20 cellular contexts compared by ENCODE assay signal in genomic region chr12:49974677-49975369, GRCh38. TPM values are rescaled to one million over a fixed set of nuclear protein-coding genes. Genes with fewer than 3 reads are reported as not detected.
DNase-seq lines count a peak whose midpoint lies in the region; ATAC-seq, FAIRE-seq and TF ChIP-seq lines count a peak whose summit lies in the region.
"Had no signal": no experiment of that assay in that cellular context is flagged by ENCODE, and none has a peak within 500 bp of the region (broad histone marks: within the 10 kb centered on the region; RNA-seq: fewer than 3 reads in every experiment).

No MANE protein-coding gene starts in this region.

- peaks cover 18% of the 10 kb centered on the region for H3K4me1 Mint-ChIP-seq in endothelial cell (ENCODE audit: unreplicated experiment)

- DNase-seq in C1 segment of cervical spinal cord (lab: John Stamatoyannopoulos, UW) (peak in 8 of 14 donors; percentile 44 to 78 (median 60)), GM12878 (ENCODE audit: low read depth, low spot score) (no peak), left cardiac atrium (no peak), pons (ENCODE audit: low spot score) (peak; percentile 69), GM12891 (ENCODE audit: insufficient read length, low spot score) (no peak), adrenal gland (no peak), endothelial cell (ENCODE audit: low spot score) (no peak)
- DNase-seq: activated CD8-positive, alpha-beta memory T cell treated with anti-CD3 and anti-CD28 coated beads for 24 hours; activated gamma-delta T cell treated with Interleukin-2 at 50 U/mL for 16 hours; NCI-H1417 treated with DMSO at 0.1 percent for 48 hours had no signal

- H3K27ac Mint-ChIP-seq in endothelial cell (ENCODE audit: unreplicated experiment) = no peak overlapping the region
- H3K27ac Mint-ChIP-seq: natural killer cell treated with Interleukin-12 subunit alpha and Interleukin-12 subunit beta and Interleukin-15 and Interleukin-18, amount 100 ng/mL, for 72 hours; stimulated activated naive CD8-positive, alpha-beta T cell treated with anti-CD3 and anti-CD28 coated beads, Interleukin-15, Interleukin-2, amounts not matched to agents 100 ng/mL and 50 ng/mL, for 24 hours had no signal

- WGBS in GM12878 (ENCODE audit: insufficient coverage, insufficient replicate concordance, low lambda C conversion rate, missing lambda C conversion rate) = 38% methylated on average over 10 of the region's 10 CpGs
- WGBS in adrenal gland, 4 donors = 50 to 64% (median 59%) methylated on average over 7 to 10 of the region's 10 CpGs

- H3K9me3 Mint-ChIP-seq in endothelial cell (ENCODE audit: unreplicated experiment) = no peaks in the 10 kb centered on the region
- H3K9me3 Mint-ChIP-seq: natural killer cell treated with Interleukin-12 subunit alpha and Interleukin-12 subunit beta and Interleukin-15 and Interleukin-18, amount 100 ng/mL, for 72 hours; stimulated activated naive CD8-positive, alpha-beta T cell treated with anti-CD3 and anti-CD28 coated beads, Interleukin-15, Interleukin-2, amounts not matched to agents 100 ng/mL and 50 ng/mL, for 24 hours had no signal

- H3K4me3 ChIP-seq in GM12878 = no peak overlapping the region
- H3K4me3 ChIP-seq in adrenal gland = no peak overlapping the region
- H3K4me3 ChIP-seq: breast epithelium, skin epidermis had no signal

- no peak overlapping the region for H3K4me3 Mint-ChIP-seq in endothelial cell (ENCODE audit: unreplicated experiment)
- H3K4me3 Mint-ChIP-seq: natural killer cell treated with Interleukin-12 subunit alpha and Interleukin-12 subunit beta and Interleukin-15 and Interleukin-18, amount 100 ng/mL, for 72 hours; stimulated activated naive CD8-positive, alpha-beta T cell treated with anti-CD3 and anti-CD28 coated beads, Interleukin-15, Interleukin-2, amounts not matched to agents 100 ng/mL and 50 ng/mL, for 24 hours had no signal

- H3K4me1 ChIP-seq in GM12878 (ENCODE audit: control insufficient read depth, insufficient read depth, low read length) (no peaks in the 10 kb centered on the region), adrenal gland (replicated peaks in 1 of 2) (no peaks in the 10 kb centered on the region)
- H3K4me1 ChIP-seq: breast epithelium had no signal

- TF ChIP-seq POLR2A in GM12878 (IDR thresholded peaks at IDR 0.05; ENCODE audit: low read depth, low read length) = no peak
- TF ChIP-seq POLR2A in GM12891 (IDR thresholded peaks at IDR 0.05; ENCODE audit: low read depth, low read length) = no peak
- TF ChIP-seq POLR2A in adrenal gland (IDR thresholded peaks at IDR 0.05) = no peak

- in situ Hi-C loops in GM12878 (cut with MboI) = loop anchor here (5.0 kb wide), 1 partner anchor 92 kb away; no protein-coding TSS in a partner anchor

- FAIRE-seq in GM12878 (lab: Jason Lieb, UNC) = no peak
- FAIRE-seq in GM12891 (lab: Jason Lieb, UNC) = no peak
- FAIRE-seq: endometrium, keratinocyte had no signal

- RAD21 ChIA-PET in GM12878 (lab: Charles Lee; ENCODE audit: unreplicated experiment) = interaction anchor here (1.0 kb wide), 1 partner anchor 64 kb away, joined by 3 read pairs; no protein-coding TSS in a partner anchor

- no peak overlapping the region for H3K9ac ChIP-seq in GM12878 (ENCODE audit: control insufficient read depth, insufficient read depth, low read length)
- H3K9ac ChIP-seq: KMS-11 had no signal

- CTCF ChIA-PET in GM12878 (lab: Yijun Ruan, JAX) = interaction anchor here (0.8 to 1.6 kb wide), 2 partner anchors 9 to 100 kb away, joined by 3 to 4 read pairs; no protein-coding TSS in a partner anchor

- no TSS peak for BruUV-seq in GM12878 (replicated peaks; lab: Mats Ljungman, UMichigan)

- no peaks in the 10 kb centered on the region for H4K20me1 ChIP-seq in GM12878 (ENCODE audit: control insufficient read depth, insufficient read depth)

- SMC1A ChIA-PET in GM12878 (lab: Charles Lee; ENCODE audit: uncharacterized antibody, unreplicated experiment) = no interaction called here

- TF ChIP-seq CTCF in GM12878 (IDR thresholded peaks at IDR 0.05 in 2 of 3, conservative IDR thresholded peaks at IDR 0.05 in 1 of 3; ENCODE audit: control insufficient read depth in 2 of 3, extremely low read depth in 1 of 3, insufficient read depth in 1 of 3, low read depth in 3 of 3, low read length in 3 of 3) (no peak), adrenal gland (IDR thresholded peaks at IDR 0.05) (no peak), endothelial cell (IDR thresholded peaks at IDR 0.05; ENCODE audit: unreplicated experiment) (no peak)

- TF ChIP-seq RAD21 in GM12878 (IDR thresholded peaks at IDR 0.05; ENCODE audit: insufficient read depth, low read depth, low read length) = no peak

- intact Hi-C loops in GM12878 (cut with micrococcal nuclease; ENCODE audit: unreplicated experiment) = no loop called here
- intact Hi-C loops in left cardiac atrium (cut with DNase I) = loop anchor here in 1 of 2 donors (10.0 kb wide), 1 partner anchor 210 kb away; no protein-coding TSS in a partner anchor
- intact Hi-C loops in adrenal gland (cut with DNase I) = loop anchor here in 1 of 2 donors (5.0 kb wide), 1 partner anchor 87 kb away; no protein-coding TSS in a partner anchor

- H3K36me3 ChIP-seq in GM12878 (ENCODE audit: control insufficient read depth in 2 of 2, insufficient read depth in 2 of 2, low read length in 1 of 2) (no peaks in the 10 kb centered on the region), adrenal gland (replicated peaks in 1 of 2) (no peaks in the 10 kb centered on the region)
- H3K36me3 ChIP-seq: breast epithelium had no signal

- H3K36me3 Mint-ChIP-seq in endothelial cell (ENCODE audit: low read depth, unreplicated experiment) = peaks cover 4% of the 10 kb centered on the region
- H3K36me3 Mint-ChIP-seq: natural killer cell treated with Interleukin-12 subunit alpha and Interleukin-12 subunit beta and Interleukin-15 and Interleukin-18, amount 100 ng/mL, for 72 hours had no signal

- H2AFZ ChIP-seq in GM12878 (ENCODE audit: control insufficient read depth, low read depth, low read length) = no peak overlapping the region

- peak; percentile 13; the same call in 2 of the 3 replicates for ATAC-seq in GM12878
- peak; percentile 27 to 45 for ATAC-seq in left cardiac atrium
- ATAC-seq in GM18870 (IDR thresholded peaks at IDR 0.05; ENCODE audit: unreplicated experiment) = no peak
- ATAC-seq: natural killer cell treated with Interleukin-12 subunit alpha and Interleukin-12 subunit beta and Interleukin-15 and Interleukin-18, amount 100 ng/mL, for 72 hours had no signal

- H3K27ac ChIP-seq in GM12878 (ENCODE audit: control insufficient read depth, insufficient read depth) (no peak overlapping the region), adrenal gland (no peak overlapping the region)
- H3K27ac ChIP-seq: breast epithelium, KMS-11 had no signal

- H3K27me3 Mint-ChIP-seq in endothelial cell (ENCODE audit: unreplicated experiment) = peaks cover 3% of the 10 kb centered on the region
- H3K27me3 Mint-ChIP-seq: stimulated activated naive CD8-positive, alpha-beta T cell treated with anti-CD3 and anti-CD28 coated beads, Interleukin-15, Interleukin-2, amounts not matched to agents 100 ng/mL and 50 ng/mL, for 24 hours had no signal

- no peak overlapping the region for H3K4me2 ChIP-seq in GM12878 (ENCODE audit: control insufficient read depth, insufficient read depth)
- H3K4me2 ChIP-seq: KMS-11 had no signal

- H3K79me2 ChIP-seq in GM12878 (ENCODE audit: control insufficient read depth, insufficient read depth, low read length) = no peaks in the 10 kb centered on the region

- H3K9me3 ChIP-seq in GM12878 (replicated peaks; ENCODE audit: control insufficient read depth, insufficient read depth, low read length) (no peaks in the 10 kb centered on the region), adrenal gland (replicated peaks in 1 of 3) (no peaks in the 10 kb centered on the region)
- H3K9me3 ChIP-seq: breast epithelium had no signal

- no peak for TF ChIP-seq EP300 in GM12878 (IDR thresholded peaks at IDR 0.05; ENCODE audit: borderline replicate concordance in 1 of 2, control insufficient read depth in 1 of 2, low read depth in 2 of 2, low read length in 2 of 2)

- POLR2A ChIA-PET in GM12878 (lab: Charles Lee) = no interaction called here

- H3K27me3 ChIP-seq in GM12878 (replicated peaks in 1 of 2; ENCODE audit: control insufficient read depth in 2 of 2, insufficient read depth in 2 of 2, low read length in 1 of 2) (peaks cover 0 to 1% of the 10 kb centered on the region in 2 experiments; a peak in 1 of 4 replicates), adrenal gland (peaks cover 2% of the 10 kb centered on the region)
- H3K27me3 ChIP-seq: breast epithelium had no signal

RNA-seq across cellular contexts. Expression of gene AQP6, which starts 2.1 kb away (rescaled TPM):
- not detected in 2 replicates for total RNA-seq in GM12878 (2013; cell fraction: nucleolus; rRNA removed)
- total RNA-seq in GM12878 (2014; rRNA removed) (not detected in 2 replicates), GM12878 (2014; rRNA removed; fragmentation: Illumina TruSeq; extraction: Trizol) (not detected in 2 replicates), GM12878 (2021) (not detected in 2 replicates), left cardiac atrium (under 1 TPM; 0.13 to 0.77 TPM), adrenal gland (under 1 TPM in 2 of 8 donors, not detected in 6; 0.28 to 0.29 TPM), endothelial cell (ENCODE audit: unreplicated experiment) (not detected)
- polyA plus RNA-seq in GM12878 (2011; ENCODE audit: low read depth) = not detected
- polyA plus RNA-seq in GM12878 (2011; rRNA removed) (not detected in 2 replicates), GM12878 (2014; fragmentation: Illumina TruSeq; extraction: Trizol) (not detected in 2 replicates), GM12878 (2014; fragmentation: Nextera tagmentation; extraction: Ambion mirVana) (not detected), GM12878 (2014; rRNA removed) (not detected in 2 replicates), GM12878 (2016; fragmentation: Nextera tagmentation; extraction: Ambion mirVana) (not detected), adrenal gland (1 to 10 TPM in 1 of 3 donors, under 1 TPM in 1, not detected in 1; 0.20 to 1.1 TPM)
- polyA plus RNA-seq in GM12878 (2011; cell fraction: cytosol; rRNA removed) = not detected in 2 replicates
- not detected in 2 replicates for polyA plus RNA-seq in GM12878 (2011; cell fraction: nucleus; rRNA removed)
- not detected in 2 replicates for polyA plus RNA-seq in GM12878 (2012)
- not detected in 2 replicates for polyA minus RNA-seq in GM12878 (2011; rRNA and poly(A)+ RNA removed)
- polyA minus RNA-seq in GM12878 (2011; cell fraction: cytosol; rRNA and poly(A)+ RNA removed) = not detected in 2 replicates
- polyA minus RNA-seq in GM12878 (2011; cell fraction: nucleus; rRNA and poly(A)+ RNA removed) = not detected in 2 replicates
- not detected for polyA plus RNA-seq in GM12891 (2012; ENCODE audit: low read depth, missing spikeins)
- total RNA-seq: glomerular endothelial cell; natural killer cell treated with Interleukin-12 subunit alpha and Interleukin-12 subunit beta and Interleukin-15 and Interleukin-18, amount 100 ng/mL, for 72 hours had no signal

RNA-seq across cellular contexts. Expression of gene AQP5, which starts 13.2 kb away (rescaled TPM):
- total RNA-seq in GM12878 (2013; cell fraction: nucleolus; rRNA removed) = not detected in 2 replicates
- total RNA-seq in GM12878 (2014; rRNA removed) = not detected in 2 replicates
- not detected in 2 replicates for total RNA-seq in GM12878 (2014; rRNA removed; fragmentation: Illumina TruSeq; extraction: Trizol)
- total RNA-seq in GM12878 (2021) = not detected in 2 replicates
- polyA plus RNA-seq in GM12878 (2011; ENCODE audit: low read depth) = not detected
- polyA plus RNA-seq in GM12878 (2011; rRNA removed) = not detected in 2 replicates
- not detected in 2 replicates for polyA plus RNA-seq in GM12878 (2011; cell fraction: cytosol; rRNA removed)
- polyA plus RNA-seq in GM12878 (2011; cell fraction: nucleus; rRNA removed) = not detected in 2 replicates
- not detected in 2 replicates for polyA plus RNA-seq in GM12878 (2012)
- not detected in 2 replicates for polyA plus RNA-seq in GM12878 (2014; fragmentation: Illumina TruSeq; extraction: Trizol)
- polyA plus RNA-seq in GM12878 (2014; fragmentation: Nextera tagmentation; extraction: Ambion mirVana) = not detected
- not detected in 2 replicates for polyA plus RNA-seq in GM12878 (2014; rRNA removed)
- polyA plus RNA-seq in GM12878 (2016; fragmentation: Nextera tagmentation; extraction: Ambion mirVana) = not detected
- polyA minus RNA-seq in GM12878 (2011; rRNA and poly(A)+ RNA removed) = not detected in 2 replicates
- polyA minus RNA-seq in GM12878 (2011; cell fraction: cytosol; rRNA and poly(A)+ RNA removed) = not detected in 2 replicates
- not detected in 2 replicates for polyA minus RNA-seq in GM12878 (2011; cell fraction: nucleus; rRNA and poly(A)+ RNA removed)
- total RNA-seq in left cardiac atrium = 1 to 10 TPM; 1.0 to 1.3 TPM
- not detected for polyA plus RNA-seq in GM12891 (2012; ENCODE audit: low read depth, missing spikeins)
- total RNA-seq in adrenal gland = 1 to 10 TPM in 2 of 8 donors, under 1 TPM in 5, not detected in 1; 0.25 to 1.5 (median 0.66) TPM
- 1 to 10 TPM; 1.5 to 2.6 (median 1.6) TPM for polyA plus RNA-seq in adrenal gland
- total RNA-seq in endothelial cell (ENCODE audit: unreplicated experiment) = 0.26 TPM
- total RNA-seq: glomerular endothelial cell; H4; natural killer cell treated with Interleukin-12 subunit alpha and Interleukin-12 subunit beta and Interleukin-15 and Interleukin-18, amount 100 ng/mL, for 72 hours had no signal
- polyA plus RNA-seq: keratinocyte had no signal

RNA-seq across cellular contexts. Expression of gene AQP2, which starts 24.3 kb away (rescaled TPM):
- not detected in 2 replicates for total RNA-seq in GM12878 (2013; cell fraction: nucleolus; rRNA removed)
- not detected in 2 replicates for total RNA-seq in GM12878 (2014; rRNA removed)
- total RNA-seq in GM12878 (2014; rRNA removed; fragmentation: Illumina TruSeq; extraction: Trizol) = not detected in 2 replicates
- not detected in 2 replicates for total RNA-seq in GM12878 (2021)
- not detected for polyA plus RNA-seq in GM12878 (2011; ENCODE audit: low read depth)
- polyA plus RNA-seq in GM12878 (2011; rRNA removed) = not detected in 2 replicates
- not detected in 2 replicates for polyA plus RNA-seq in GM12878 (2011; cell fraction: cytosol; rRNA removed)
- not detected in 2 replicates for polyA plus RNA-seq in GM12878 (2011; cell fraction: nucleus; rRNA removed)
- not detected in 2 replicates for polyA plus RNA-seq in GM12878 (2012)
- polyA plus RNA-seq in GM12878 (2014; fragmentation: Illumina TruSeq; extraction: Trizol) = not detected in 2 replicates
- polyA plus RNA-seq in GM12878 (2014; fragmentation: Nextera tagmentation; extraction: Ambion mirVana) = not detected
- not detected in 2 replicates for polyA plus RNA-seq in GM12878 (2014; rRNA removed)
- polyA plus RNA-seq in GM12878 (2016; fragmentation: Nextera tagmentation; extraction: Ambion mirVana) = not detected
- not detected in 2 replicates for polyA minus RNA-seq in GM12878 (2011; rRNA and poly(A)+ RNA removed)
- polyA minus RNA-seq in GM12878 (2011; cell fraction: cytosol; rRNA and poly(A)+ RNA removed) = not detected in 2 replicates
- polyA minus RNA-seq in GM12878 (2011; cell fraction: nucleus; rRNA and poly(A)+ RNA removed) = not detected in 2 replicates
- total RNA-seq in left cardiac atrium = under 1 TPM; 0.09 to 0.24 TPM
- not detected for polyA plus RNA-seq in GM12891 (2012; ENCODE audit: low read depth, missing spikeins)
- 10 to 100 TPM in 3 of 8 donors, 1 to 10 TPM in 2, under 1 TPM in 2, not detected in 1; 0.10 to 53.2 (median 2.4) TPM for total RNA-seq in adrenal gland
- 10 to 100 TPM in 1 of 3 donors, under 1 TPM in 2; 0.40 to 81.0 (median 0.61) TPM for polyA plus RNA-seq in adrenal gland
- total RNA-seq in endothelial cell (ENCODE audit: unreplicated experiment) = 0.05 TPM
- total RNA-seq: breast epithelium; glomerular endothelial cell; H4; natural killer cell treated with Interleukin-12 subunit alpha and Interleukin-12 subunit beta and Interleukin-15 and Interleukin-18, amount 100 ng/mL, for 72 hours had no signal
- polyA plus RNA-seq: keratinocyte had no signal

RNA-seq across cellular contexts. Expression of gene RACGAP1, which starts 50.5 kb away (rescaled TPM):
- total RNA-seq in GM12878 (2013; cell fraction: nucleolus; rRNA removed) = 34.4 and 36.1 TPM in 2 replicates
- 68.3 and 76.5 TPM in 2 replicates for total RNA-seq in GM12878 (2014; rRNA removed)
- 74.2 and 75.9 TPM in 2 replicates for total RNA-seq in GM12878 (2014; rRNA removed; fragmentation: Illumina TruSeq; extraction: Trizol)
- total RNA-seq in GM12878 (2021) = 87.9 and 95.5 TPM in 2 replicates
- polyA plus RNA-seq in GM12878 (2011; ENCODE audit: low read depth) = 35.7 TPM
- 86.0 and 113 TPM in 2 replicates for polyA plus RNA-seq in GM12878 (2011; rRNA removed)
- polyA plus RNA-seq in GM12878 (2011; cell fraction: cytosol; rRNA removed) = 63.5 and 77.2 TPM in 2 replicates
- 56.9 and 65.6 TPM in 2 replicates for polyA plus RNA-seq in GM12878 (2011; cell fraction: nucleus; rRNA removed)
- 39.2 and 48.7 TPM in 2 replicates for polyA plus RNA-seq in GM12878 (2012)
- polyA plus RNA-seq in GM12878 (2014; fragmentation: Illumina TruSeq; extraction: Trizol) = 82.0 and 93.1 TPM in 2 replicates
- polyA plus RNA-seq in GM12878 (2014; fragmentation: Nextera tagmentation; extraction: Ambion mirVana) = 10 to 100 TPM; 32.4 to 40.7 TPM
- polyA plus RNA-seq in GM12878 (2014; rRNA removed) = 47.3 and 59.2 TPM in 2 replicates
- polyA plus RNA-seq in GM12878 (2016; fragmentation: Nextera tagmentation; extraction: Ambion mirVana) = 10 to 100 TPM; 78.2 TPM
- polyA minus RNA-seq in GM12878 (2011; rRNA and poly(A)+ RNA removed) = 116 and 120 TPM in 2 replicates
- polyA minus RNA-seq in GM12878 (2011; cell fraction: cytosol; rRNA and poly(A)+ RNA removed) = 34.5 and 45.3 TPM in 2 replicates
- 26.7 and 32.1 TPM in 2 replicates for polyA minus RNA-seq in GM12878 (2011; cell fraction: nucleus; rRNA and poly(A)+ RNA removed)
- 10 to 100 TPM in 1 of 2 donors, 1 to 10 TPM in 1; 4.8 to 10.4 TPM for total RNA-seq in left cardiac atrium
- 43.8 TPM for polyA plus RNA-seq in GM12891 (2012; ENCODE audit: low read depth, missing spikeins)
- 10 to 100 TPM in 1 of 8 donors, 1 to 10 TPM in 7; 5.0 to 12.9 (median 6.3) TPM for total RNA-seq in adrenal gland
- polyA plus RNA-seq in adrenal gland = 1 to 10 TPM; 1.3 to 5.0 (median 3.1) TPM
- total RNA-seq in endothelial cell (ENCODE audit: unreplicated experiment) = 19.5 TPM

Comparison
In these comparisons a context has a peak if more than half of its experiments do, and no peak if none do; other contexts are left out.
1. DNase-seq: peak in C1 segment of cervical spinal cord (8 of 14) and pons (single experiment); none in GM12878 (single experiment), left cardiac atrium (single experiment), GM12891 (single experiment), adrenal gland (0 of 7) and endothelial cell (single experiment).